In the genomic region with DNA sequence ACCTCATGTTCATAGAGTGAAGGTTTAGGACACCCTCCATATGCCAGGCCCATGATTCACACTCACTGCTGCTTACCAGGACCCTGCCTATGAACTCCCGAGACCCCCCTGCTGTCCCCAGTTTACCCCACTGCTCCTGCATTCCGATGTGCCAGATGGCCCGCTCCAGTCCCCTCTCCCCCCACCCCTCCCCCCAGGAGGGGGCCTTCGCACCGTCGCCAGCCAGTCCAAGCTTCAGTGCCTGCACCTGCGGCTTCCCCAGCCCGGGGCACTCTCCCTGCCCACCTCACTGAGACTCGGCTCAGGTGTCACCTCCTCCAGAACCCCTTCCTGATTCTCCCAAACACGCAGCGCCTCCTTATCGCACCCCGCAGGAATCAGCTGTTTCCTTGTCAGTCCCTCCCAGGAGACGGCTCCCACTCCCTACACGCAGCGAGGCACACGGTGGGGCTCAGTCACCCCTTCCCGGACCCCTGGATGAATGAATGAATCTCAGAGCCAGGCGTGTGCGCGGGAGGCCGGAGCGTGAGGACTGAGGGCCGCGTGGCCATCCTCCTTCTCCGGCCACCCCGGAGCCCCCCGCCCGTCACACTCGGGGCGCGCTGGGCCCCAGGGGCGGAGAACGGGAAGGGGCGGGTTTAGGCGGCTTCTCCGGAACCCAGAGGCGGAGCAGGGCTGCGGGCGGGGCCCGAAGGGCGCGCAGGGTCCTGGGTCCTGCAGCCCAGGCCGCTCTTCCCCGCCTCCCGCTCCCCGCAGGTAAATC, we compare ENCODE assay signal across 8 cellular contexts. TPM values are rescaled to one million over a fixed set of nuclear protein-coding genes. Genes with fewer than 3 reads are reported as not detected.
DNase-seq lines count a peak whose midpoint lies in the region; ATAC-seq, FAIRE-seq and TF ChIP-seq lines count a peak whose summit lies in the region.

No MANE protein-coding gene starts in this region.

- H3K27ac Mint-ChIP-seq in WTC11, result peak overlapping the region; percentile 85

- no peak; the same call in 1 of the 2 replicates for TF ChIP-seq POLR2A in H54 (IDR thresholded peaks at IDR 0.05; ENCODE audit: low read depth, low read length)

- H3K36me3 Mint-ChIP-seq in WTC11, result no peaks in the 10 kb centered on the region

- H3K4me3 Mint-ChIP-seq in WTC11, result peak overlapping the region; percentile 81

- no peaks in the 10 kb centered on the region for H3K9me3 ChIP-seq in ES-I3 (ENCODE audit: control insufficient read depth, insufficient read depth, low read length)

- H3K4me1 ChIP-seq in ES-I3 (ENCODE audit: insufficient read depth, low read length), result peaks cover 25% of the 10 kb centered on the region; the same call in 1 of the 2 replicates

- POLR2A ChIA-PET in WTC11 (lab: Charles Lee), result interaction anchor here (0.6 to 1.0 kb wide), 3 partner anchors 25 to 101 kb away, joined by 3 to 5 read pairs (median 4); no protein-coding TSS in a partner anchor

- H3K4me1 Mint-ChIP-seq in WTC11, result peaks cover 28% of the 10 kb centered on the region

- FAIRE-seq in H54 (lab: Jason Lieb, UNC), result no peak

- peaks cover 14% of the 10 kb centered on the region for H3K27me3 Mint-ChIP-seq in WTC11 (ENCODE audit: low read depth)

- DNase-seq in H54 (ENCODE audit: insufficient read length, low spot score) (peak; percentile 87), NCI-H1105 (lab: John Stamatoyannopoulos, UW) (peak; percentile 25), WTC11 (ENCODE audit: low spot score) (peak; percentile 82), cerebellum (ENCODE audit: low spot score) (peak; percentile 74), left lobe of liver (ENCODE audit: low spot score) (peak; percentile 77), GF-D8 (lab: John Stamatoyannopoulos, UW) (no peak)
- peak; percentile 67 for DNase-seq in stimulated activated CD4-positive, alpha-beta T cell treated with anti-CD3 and anti-CD28 coated beads, Interleukin-4, amount 100 ng/mL, for 24 hours

- ATAC-seq in WTC11 (peak; percentile 53), left lobe of liver (peak; percentile 62)

- CTCF ChIA-PET in WTC11 (lab: Charles Lee), result interaction anchor here (1.2 to 3.8 kb wide), 2 partner anchors 25 to 125 kb away, joined by 5 to 20 read pairs; partner anchors contain the start of gene INPP5K

- H3K9me3 Mint-ChIP-seq in WTC11, result no peaks in the 10 kb centered on the region

- H3K9ac ChIP-seq in ES-I3 (ENCODE audit: low read depth, low read length), result peak overlapping the region; percentile 78

- no peaks in the 10 kb centered on the region for H3K36me3 ChIP-seq in ES-I3 (ENCODE audit: insufficient read depth, low read length)

- no peak for TF ChIP-seq CTCF in WTC11 (IDR thresholded peaks at IDR 0.05)

TF ChIP-seq in WTC11, 78 proteins besides CTCF, POLR2A, EP300 and RAD21 (continues in another document):
- TF ChIP-seq, protein P1, sequence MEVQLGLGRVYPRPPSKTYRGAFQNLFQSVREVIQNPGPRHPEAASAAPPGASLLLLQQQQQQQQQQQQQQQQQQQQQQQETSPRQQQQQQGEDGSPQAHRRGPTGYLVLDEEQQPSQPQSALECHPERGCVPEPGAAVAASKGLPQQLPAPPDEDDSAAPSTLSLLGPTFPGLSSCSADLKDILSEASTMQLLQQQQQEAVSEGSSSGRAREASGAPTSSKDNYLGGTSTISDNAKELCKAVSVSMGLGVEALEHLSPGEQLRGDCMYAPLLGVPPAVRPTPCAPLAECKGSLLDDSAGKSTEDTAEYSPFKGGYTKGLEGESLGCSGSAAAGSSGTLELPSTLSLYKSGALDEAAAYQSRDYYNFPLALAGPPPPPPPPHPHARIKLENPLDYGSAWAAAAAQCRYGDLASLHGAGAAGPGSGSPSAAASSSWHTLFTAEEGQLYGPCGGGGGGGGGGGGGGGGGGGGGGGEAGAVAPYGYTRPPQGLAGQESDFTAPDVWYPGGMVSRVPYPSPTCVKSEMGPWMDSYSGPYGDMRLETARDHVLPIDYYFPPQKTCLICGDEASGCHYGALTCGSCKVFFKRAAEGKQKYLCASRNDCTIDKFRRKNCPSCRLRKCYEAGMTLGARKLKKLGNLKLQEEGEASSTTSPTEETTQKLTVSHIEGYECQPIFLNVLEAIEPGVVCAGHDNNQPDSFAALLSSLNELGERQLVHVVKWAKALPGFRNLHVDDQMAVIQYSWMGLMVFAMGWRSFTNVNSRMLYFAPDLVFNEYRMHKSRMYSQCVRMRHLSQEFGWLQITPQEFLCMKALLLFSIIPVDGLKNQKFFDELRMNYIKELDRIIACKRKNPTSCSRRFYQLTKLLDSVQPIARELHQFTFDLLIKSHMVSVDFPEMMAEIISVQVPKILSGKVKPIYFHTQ (CRISPR knock-in tag; IDR thresholded peaks at IDR 0.05), result no peak
- TF ChIP-seq ZNF219 (CRISPR knock-in tag; IDR thresholded peaks at IDR 0.05; ENCODE audit: borderline replicate concordance) (no peak), FOXP1 (CRISPR knock-in tag; IDR thresholded peaks at IDR 0.05; ENCODE audit: borderline replicate concordance) (no peak), ZNF232 (CRISPR knock-in tag; IDR thresholded peaks at IDR 0.05) (no peak), ZNF263 (CRISPR knock-in tag; IDR thresholded peaks at IDR 0.05; ENCODE audit: low read depth) (no peak), ESRRA (CRISPR knock-in tag; IDR thresholded peaks at IDR 0.05; ENCODE audit: borderline replicate concordance) (peak; percentile 17; the same call in 1 of the 2 replicates), CREB1 (CRISPR knock-in tag; IDR thresholded peaks at IDR 0.05) (no peak), OVOL2 (CRISPR knock-in tag; IDR thresholded peaks at IDR 0.05; ENCODE audit: borderline replicate concordance) (no peak), RORB (CRISPR knock-in tag; IDR thresholded peaks at IDR 0.05) (no peak), ZNF671 (CRISPR knock-in tag; IDR thresholded peaks at IDR 0.05) (no peak), SP1 (CRISPR knock-in tag; conservative IDR thresholded peaks at IDR 0.05) (0 out of 2 replicates have a peak, but pooled peaks have one; percentile 1), FOXK1 (CRISPR knock-in tag; IDR thresholded peaks at IDR 0.05) (peak; percentile 36; the same call in 1 of the 2 replicates), GABPB1 (CRISPR knock-in tag; IDR thresholded peaks at IDR 0.05) (0 out of 2 replicates have a peak, but pooled peaks have one; percentile 40), SOX15 (CRISPR knock-in tag; IDR thresholded peaks at IDR 0.05) (no peak), ZNF121 (CRISPR knock-in tag; IDR thresholded peaks at IDR 0.05) (no peak), KAT7 (CRISPR knock-in tag; IDR thresholded peaks at IDR 0.05; ENCODE audit: borderline replicate concordance) (no peak)
- TF ChIP-seq, protein P2, sequence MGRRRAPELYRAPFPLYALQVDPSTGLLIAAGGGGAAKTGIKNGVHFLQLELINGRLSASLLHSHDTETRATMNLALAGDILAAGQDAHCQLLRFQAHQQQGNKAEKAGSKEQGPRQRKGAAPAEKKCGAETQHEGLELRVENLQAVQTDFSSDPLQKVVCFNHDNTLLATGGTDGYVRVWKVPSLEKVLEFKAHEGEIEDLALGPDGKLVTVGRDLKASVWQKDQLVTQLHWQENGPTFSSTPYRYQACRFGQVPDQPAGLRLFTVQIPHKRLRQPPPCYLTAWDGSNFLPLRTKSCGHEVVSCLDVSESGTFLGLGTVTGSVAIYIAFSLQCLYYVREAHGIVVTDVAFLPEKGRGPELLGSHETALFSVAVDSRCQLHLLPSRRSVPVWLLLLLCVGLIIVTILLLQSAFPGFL (CRISPR knock-in tag; IDR thresholded peaks at IDR 0.05; ENCODE audit: borderline replicate concordance), result no peak
- TF ChIP-seq, protein P3, sequence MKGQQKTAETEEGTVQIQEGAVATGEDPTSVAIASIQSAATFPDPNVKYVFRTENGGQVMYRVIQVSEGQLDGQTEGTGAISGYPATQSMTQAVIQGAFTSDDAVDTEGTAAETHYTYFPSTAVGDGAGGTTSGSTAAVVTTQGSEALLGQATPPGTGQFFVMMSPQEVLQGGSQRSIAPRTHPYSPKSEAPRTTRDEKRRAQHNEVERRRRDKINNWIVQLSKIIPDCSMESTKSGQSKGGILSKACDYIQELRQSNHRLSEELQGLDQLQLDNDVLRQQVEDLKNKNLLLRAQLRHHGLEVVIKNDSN (CRISPR knock-in tag; IDR thresholded peaks at IDR 0.05), result no peak
- TF ChIP-seq, protein P4, sequence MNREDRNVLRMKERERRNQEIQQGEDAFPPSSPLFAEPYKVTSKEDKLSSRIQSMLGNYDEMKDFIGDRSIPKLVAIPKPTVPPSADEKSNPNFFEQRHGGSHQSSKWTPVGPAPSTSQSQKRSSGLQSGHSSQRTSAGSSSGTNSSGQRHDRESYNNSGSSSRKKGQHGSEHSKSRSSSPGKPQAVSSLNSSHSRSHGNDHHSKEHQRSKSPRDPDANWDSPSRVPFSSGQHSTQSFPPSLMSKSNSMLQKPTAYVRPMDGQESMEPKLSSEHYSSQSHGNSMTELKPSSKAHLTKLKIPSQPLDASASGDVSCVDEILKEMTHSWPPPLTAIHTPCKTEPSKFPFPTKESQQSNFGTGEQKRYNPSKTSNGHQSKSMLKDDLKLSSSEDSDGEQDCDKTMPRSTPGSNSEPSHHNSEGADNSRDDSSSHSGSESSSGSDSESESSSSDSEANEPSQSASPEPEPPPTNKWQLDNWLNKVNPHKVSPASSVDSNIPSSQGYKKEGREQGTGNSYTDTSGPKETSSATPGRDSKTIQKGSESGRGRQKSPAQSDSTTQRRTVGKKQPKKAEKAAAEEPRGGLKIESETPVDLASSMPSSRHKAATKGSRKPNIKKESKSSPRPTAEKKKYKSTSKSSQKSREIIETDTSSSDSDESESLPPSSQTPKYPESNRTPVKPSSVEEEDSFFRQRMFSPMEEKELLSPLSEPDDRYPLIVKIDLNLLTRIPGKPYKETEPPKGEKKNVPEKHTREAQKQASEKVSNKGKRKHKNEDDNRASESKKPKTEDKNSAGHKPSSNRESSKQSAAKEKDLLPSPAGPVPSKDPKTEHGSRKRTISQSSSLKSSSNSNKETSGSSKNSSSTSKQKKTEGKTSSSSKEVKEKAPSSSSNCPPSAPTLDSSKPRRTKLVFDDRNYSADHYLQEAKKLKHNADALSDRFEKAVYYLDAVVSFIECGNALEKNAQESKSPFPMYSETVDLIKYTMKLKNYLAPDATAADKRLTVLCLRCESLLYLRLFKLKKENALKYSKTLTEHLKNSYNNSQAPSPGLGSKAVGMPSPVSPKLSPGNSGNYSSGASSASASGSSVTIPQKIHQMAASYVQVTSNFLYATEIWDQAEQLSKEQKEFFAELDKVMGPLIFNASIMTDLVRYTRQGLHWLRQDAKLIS (CRISPR knock-in tag; IDR thresholded peaks at IDR 0.05; ENCODE audit: borderline replicate concordance), result no peak

RNA-seq across cellular contexts. Expression of gene MYO1C, which starts 1.7 kb away (rescaled TPM):
- total RNA-seq in WTC11 (2021), result 73.6 to 83.2 TPM (median 80.3 TPM) in 3 replicates
- 8.8 TPM for total RNA-seq in cerebellum
- total RNA-seq in left lobe of liver, result 62.5 TPM

RNA-seq across cellular contexts. Expression of gene INPP5K, which starts 25.6 kb away (rescaled TPM):
- 17.1 to 26.8 TPM (median 18.5 TPM) in 3 replicates for total RNA-seq in WTC11 (2021)
- total RNA-seq in cerebellum, result 30.8 TPM
- total RNA-seq in left lobe of liver, result 11.9 TPM

RNA-seq across cellular contexts. Expression of gene CRK, which starts 34.8 kb away (rescaled TPM):
- total RNA-seq in WTC11 (2021), result 43.6 to 45.2 TPM (median 43.7 TPM) in 3 replicates
- total RNA-seq in cerebellum, result 76.1 TPM
- 33.7 TPM for total RNA-seq in left lobe of liver
